In the genomic region with DNA sequence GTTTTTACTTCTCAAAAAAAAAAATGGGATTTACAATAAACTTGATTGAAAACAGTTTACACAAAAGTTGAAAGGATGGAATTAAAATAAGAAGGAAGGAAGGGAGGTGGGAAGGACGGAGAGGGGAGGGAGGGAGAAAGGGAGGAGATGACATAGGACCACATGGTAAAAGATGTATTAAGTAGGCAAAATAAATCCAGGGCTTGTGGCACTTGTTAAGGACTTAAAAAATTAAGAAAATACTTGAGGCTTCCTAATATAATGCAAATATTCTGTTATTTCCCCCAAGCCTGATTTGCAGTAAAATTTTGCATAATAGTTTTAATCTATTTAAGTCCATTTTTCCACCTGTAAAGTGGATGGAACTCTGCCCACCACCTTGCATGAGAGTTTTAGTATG, we compare ENCODE assay signal across 9 cellular contexts. TPM values are rescaled to one million over a fixed set of nuclear protein-coding genes. Genes with fewer than 3 reads are reported as not detected.
"Had no signal": no experiment of that assay in that cellular context is flagged by ENCODE, and none has a peak within 500 bp of the region (broad histone marks: within the 10 kb centered on the region; RNA-seq: fewer than 3 reads in every experiment).

No MANE protein-coding gene starts in this region.

- H3K36me3 Mint-ChIP-seq: IgD-negative memory B cell had no signal

- H3K27ac Mint-ChIP-seq: IgD-negative memory B cell had no signal

- H3K4me2 ChIP-seq: KMS-11 had no signal

- H3K4me3 Mint-ChIP-seq: IgD-negative memory B cell had no signal

- FAIRE-seq: HTR-8/SVneo had no signal

- H3K27me3 Mint-ChIP-seq: IgD-negative memory B cell had no signal

- DNase-seq: IMR-90, KBM-7, KG1 had no signal

- H3K27ac ChIP-seq: HL-60, KMS-11 had no signal

- H3K9ac ChIP-seq: KMS-11 had no signal

- H3K9me3 Mint-ChIP-seq: IgD-negative memory B cell had no signal

- H3K4me1 Mint-ChIP-seq: IgD-negative memory B cell had no signal

RNA-seq across cellular contexts. Expression of a gene that starts 27.5 kb away (rescaled TPM):
- total RNA-seq: HT-29, HT1080, IMR-90 had no signal
- polyA plus RNA-seq: IgD-negative memory B cell, IMR-90 had no signal
